Comparison of ENCODE assay signal across 1 cellular context in genomic region chr11:22830082-22830414, GRCh38.
TF ChIP-seq lines count a peak whose summit lies in the region.

No MANE protein-coding gene starts in this region.

TF ChIP-seq in H1, 55 proteins besides CTCF, POLR2A, EP300 and RAD21:
- no peak for TF ChIP-seq NRF1 (IDR thresholded peaks at IDR 0.05; ENCODE audit: low read depth, low read length)
- 0 out of 2 replicates have a peak, but pooled peaks have one; percentile 8 for TF ChIP-seq TBP (IDR thresholded peaks at IDR 0.05; ENCODE audit: low read depth, low read length)
- TF ChIP-seq BACH1 (IDR thresholded peaks at IDR 0.05; ENCODE audit: low read length): peak; percentile 78; the same call in 1 of the 2 replicates
